Comparison of ENCODE assay signal across 9 cellular contexts in the genomic region with DNA sequence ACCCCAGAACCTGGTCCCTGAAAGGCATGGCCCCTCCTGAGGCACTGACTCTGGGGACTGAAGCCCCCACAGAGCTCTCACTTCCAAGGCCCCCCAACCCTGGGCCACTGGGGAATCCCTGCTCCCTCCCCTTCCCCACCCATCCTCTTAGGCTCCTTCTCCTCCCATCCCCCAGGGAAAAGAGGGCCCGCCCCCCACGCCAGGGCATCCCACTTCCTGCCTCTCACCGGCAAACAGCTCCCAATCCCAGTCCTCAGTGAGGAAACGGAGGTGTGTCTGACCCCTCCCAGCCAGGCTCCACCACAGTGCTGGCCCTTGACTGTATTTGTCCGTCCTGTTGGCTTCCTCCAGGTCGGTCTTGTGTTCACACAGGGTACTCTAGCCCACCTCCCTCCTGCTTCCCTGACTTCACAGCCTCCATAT. TPM values are rescaled to one million over a fixed set of nuclear protein-coding genes. Genes with fewer than 3 reads are reported as not detected.
DNase-seq lines count a peak whose midpoint lies in the region; ATAC-seq and TF ChIP-seq lines count a peak whose summit lies in the region.
"Had no signal": no experiment of that assay in that cellular context is flagged by ENCODE, and none has a peak within 500 bp of the region (broad histone marks: within the 10 kb centered on the region; RNA-seq: fewer than 3 reads in every experiment).

No MANE protein-coding gene starts in this region.

- ATAC-seq in esophagus mucosa: peak; percentile 4
- no peak for ATAC-seq in GM18867 (IDR thresholded peaks at IDR 0.05; ENCODE audit: unreplicated experiment)

- H3K9me3 ChIP-seq in parathyroid adenoma (ENCODE audit: control insufficient read depth, low read length): no peaks in the 10 kb centered on the region

- no peak overlapping the region for H2AFZ ChIP-seq in parathyroid adenoma

- H3K27ac ChIP-seq in parathyroid adenoma: peak overlapping the region; percentile 82
- H3K27ac ChIP-seq: VCaP had no signal

- no peak overlapping the region for H3K9ac ChIP-seq in parathyroid adenoma

- TF ChIP-seq CTCF in GM12875 (IDR thresholded peaks at IDR 0.05; ENCODE audit: borderline replicate concordance, insufficient read depth, low read depth, low read length) (no peak), parathyroid adenoma (IDR thresholded peaks at IDR 0.05) (no peak)

- H3K36me3 ChIP-seq in parathyroid adenoma (ENCODE audit: control insufficient read depth, insufficient read depth, low read length): no peaks in the 10 kb centered on the region

- H3K4me3 ChIP-seq in GM12875 (ENCODE audit: low read depth, low read length) (peak overlapping the region; percentile 17), parathyroid adenoma (ENCODE audit: low read depth, low read length) (no peak overlapping the region)

- DNase-seq in NCI-H82 treated with DMSO at 0.1 percent for 48 hours (lab: John Stamatoyannopoulos, UW; ENCODE audit: unreplicated experiment): peak; percentile 50
- DNase-seq in Kasumi-1 (lab: John Stamatoyannopoulos, UW): no peak
- no peak for DNase-seq in activated CD8-positive, alpha-beta memory T cell treated with anti-CD3 and anti-CD28 coated beads, Interleukin-2, amount 50 U/mL, for 48 hours
- no peak for DNase-seq in posterior vena cava (ENCODE audit: low spot score)

- intact Hi-C loops in posterior vena cava (cut with DNase I): no loop called here

- H3K27me3 ChIP-seq in parathyroid adenoma (ENCODE audit: control insufficient read depth, insufficient read depth, low read length): no peaks in the 10 kb centered on the region

- no peak overlapping the region for H3K4me2 ChIP-seq in parathyroid adenoma (ENCODE audit: low read length)

- no peaks in the 10 kb centered on the region for H3K79me2 ChIP-seq in parathyroid adenoma

- peaks cover 12% of the 10 kb centered on the region for H3K4me1 ChIP-seq in parathyroid adenoma

RNA-seq across cellular contexts. Expression of a gene that starts 35.0 kb away (rescaled TPM):
- total RNA-seq in esophagus mucosa: 924 TPM
- total RNA-seq in posterior vena cava: 100 to 1,000 TPM; 772 to 863 TPM
